ENCODE assay signal across 8 cellular contexts in genomic region chr7:131106681-131107342, GRCh38.
DNase-seq lines count a peak whose midpoint lies in the region; ATAC-seq lines count a peak whose summit lies in the region.

No MANE protein-coding gene starts in this region.

- peaks cover 10% of the 10 kb centered on the region for H3K36me3 Mint-ChIP-seq in memory B cell

- H3K4me3 Mint-ChIP-seq in memory B cell: peak overlapping the region; percentile 87

- H3K27ac Mint-ChIP-seq in memory B cell: peak overlapping the region; percentile 100

- no peaks in the 10 kb centered on the region for H3K27me3 Mint-ChIP-seq in memory B cell

- DNase-seq in DMS53 (lab: John Stamatoyannopoulos, UW): peak; percentile 82
- peak; percentile 67 for DNase-seq in M059J (ENCODE audit: low read depth)
- DNase-seq in activated CD4-positive, alpha-beta T cell treated with anti-CD3 and anti-CD28 coated beads, Interleukin-2, amount 50 U/mL, for 4 hours: peak; percentile 34 to 45
- DNase-seq in cortex of kidney (lab: John Stamatoyannopoulos, UW): peak; percentile 23
- DNase-seq in memory B cell (ENCODE audit: low spot score in 2 of 2): peak; percentile 60 to 65
- peak; percentile 47 for DNase-seq in stimulated activated naive CD4-positive, alpha-beta T cell treated with Interleukin-2 at 50 U/mL for 16 hours (lab: John Stamatoyannopoulos, UW)
- DNase-seq in NCI-H1436 treated with DMSO at 0.1 percent for 48 hours (lab: John Stamatoyannopoulos, UW): no peak

- peaks cover 49% of the 10 kb centered on the region for H3K4me1 Mint-ChIP-seq in memory B cell

- ATAC-seq in memory B cell (ENCODE audit: low read depth) (peak; percentile 1), GM19328 (IDR thresholded peaks at IDR 0.05; ENCODE audit: unreplicated experiment) (no peak)

- no peaks in the 10 kb centered on the region for H3K9me3 Mint-ChIP-seq in memory B cell
